In genomic region chr2:150520088-150520487, GRCh38 we compare ENCODE assay signal across 24 cellular contexts. TPM values are rescaled to one million over a fixed set of nuclear protein-coding genes. Genes with fewer than 3 reads are reported as not detected.
"Had no signal": no experiment of that assay in that cellular context is flagged by ENCODE, and none has a peak within 500 bp of the region (broad histone marks: within the 10 kb centered on the region; RNA-seq: fewer than 3 reads in every experiment).

No MANE protein-coding gene starts in this region.

- H3K9me3 ChIP-seq: body of pancreas, esophagus muscularis mucosa, heart right ventricle, spleen, thoracic aorta, upper lobe of left lung had no signal

- H3K4me1 ChIP-seq: body of pancreas, spleen, upper lobe of left lung had no signal

- DNase-seq: activated CD4-positive, alpha-beta memory T cell treated with anti-CD3 and anti-CD28 coated beads, Interleukin-2, amount 10 ng/mL, durations not matched to agents 7 days and 5 days; activated CD4-positive, alpha-beta T cell treated with anti-CD3 and anti-CD28 coated beads, Interleukin-2, amount 10 ng/mL, durations not matched to agents 24 days and 14 days; activated effector memory CD4-positive, alpha-beta T cell treated with anti-CD3 and anti-CD28 coated beads, Interleukin-2, amount 50 U/mL, for 16 hours; activated T-cell treated with anti-CD3 and anti-CD28 coated beads for 4 hours; anterior cingulate cortex; body of pancreas; effector CD8-positive, alpha-beta T cell; heart right ventricle; islet precursor cell; left colon; mesendoderm; naive B cell; occipital lobe; posterior cingulate gyrus; retina; spleen; stimulated activated CD4-positive, alpha-beta T cell treated with anti-CD3 and anti-CD28 coated beads, Interleukin-4, amount 100 ng/mL, for 1 hour; stimulated activated naive CD4-positive, alpha-beta T cell treated with Interleukin-2 at 50 U/mL for 16 hours; T-cell; upper lobe of left lung had no signal

- H3K4me3 ChIP-seq: body of pancreas, esophagus muscularis mucosa, heart right ventricle, spleen, thoracic aorta, upper lobe of left lung had no signal

- H3K27me3 ChIP-seq: body of pancreas, esophagus muscularis mucosa, heart right ventricle, spleen, upper lobe of left lung had no signal

- H3K27ac ChIP-seq: body of pancreas, heart right ventricle, spleen, thoracic aorta, upper lobe of left lung, VCaP had no signal

- ATAC-seq: activated CD4-positive, CD25-positive, alpha-beta regulatory T cell treated with anti-CD3 and anti-CD28 coated beads, Interleukin-2, amount 50 U/mL, for 24 hours; body of pancreas; left colon; T-cell had no signal

- H3K36me3 ChIP-seq: esophagus muscularis mucosa, heart right ventricle, spleen, thoracic aorta, upper lobe of left lung had no signal

RNA-seq across cellular contexts. Expression of gene RND3, which starts 32.6 kb away (rescaled TPM):
- total RNA-seq: activated CD4-positive, alpha-beta memory T cell treated with anti-CD3 and anti-CD28 coated beads, Interleukin-2, amount 10 ng/mL, durations not matched to agents 7 days and 5 days; activated CD4-positive, alpha-beta T cell treated with anti-CD3 and anti-CD28 coated beads, Interleukin-2, amount 10 ng/mL, durations not matched to agents 24 days and 14 days had no signal
